ENCODE assay signal across 12 cellular contexts in genomic region chr3:48018841-48019240, GRCh38. TPM values are rescaled to one million over a fixed set of nuclear protein-coding genes. Genes with fewer than 3 reads are reported as not detected.
A peak's percentile ranks its signal among the peaks of the same experiment; 100 is the strongest.
DNase-seq lines count a peak whose midpoint lies in the region; ATAC-seq and TF ChIP-seq lines count a peak whose summit lies in the region.
"Had no signal": no experiment of that assay in that cellular context is flagged by ENCODE, and none has a peak within 500 bp of the region (broad histone marks: within the 10 kb centered on the region; RNA-seq: fewer than 3 reads in every experiment).

No MANE protein-coding gene starts in this region.

- intact Hi-C loops in esophagus squamous epithelium (cut with DNase I) = no loop called here

- H3K36me3 ChIP-seq in esophagus squamous epithelium = no peaks in the 10 kb centered on the region

- peaks cover 17 to 71% (median 22%) of the 10 kb centered on the region in 3 donors for H3K4me1 ChIP-seq in esophagus squamous epithelium

- ATAC-seq in GM19455 (IDR thresholded peaks at IDR 0.05; ENCODE audit: unreplicated experiment) = no peak

- no peak for TF ChIP-seq POLR2A in esophagus squamous epithelium (IDR thresholded peaks at IDR 0.05)

- no peaks in the 10 kb centered on the region for H3K27me3 ChIP-seq in esophagus squamous epithelium

- DNase-seq in EL (peak; percentile 88), RKO (ENCODE audit: low spot score) (peak; percentile 42), fibroblast of gingiva (ENCODE audit: low read depth) (peak; percentile 60), retinal pigment epithelial cell (ENCODE audit: low read depth) (peak; percentile 30), esophagus squamous epithelium (lab: John Stamatoyannopoulos, UW) (no peak), NCI-H446 treated with DMSO at 0.1 percent for 48 hours (lab: John Stamatoyannopoulos, UW) (no peak), SK-N-DZ (ENCODE audit: low spot score) (no peak)
- DNase-seq: central memory CD4-positive, alpha-beta T cell; DMS153; Karpas-422; stimulated activated CD4-positive, alpha-beta T cell treated with anti-CD3 and anti-CD28 coated beads, Interleukin-4, amount 100 ng/mL, for 1 hour had no signal

- H3K4me3 ChIP-seq in retinal pigment epithelial cell (ENCODE audit: low read length) (no peak overlapping the region), esophagus squamous epithelium (no peak overlapping the region)

- 58 to 67% methylated on average over 3 of the region's 3 CpGs for WGBS in esophagus squamous epithelium, 2 donors

- TF ChIP-seq CTCF in retinal pigment epithelial cell (conservative IDR thresholded peaks at IDR 0.05; ENCODE audit: low read depth, low read length) (no peak), esophagus squamous epithelium (IDR thresholded peaks at IDR 0.05) (no peak)

- H3K27ac ChIP-seq in esophagus squamous epithelium = no peak overlapping the region

- no peaks in the 10 kb centered on the region for H3K9me3 ChIP-seq in esophagus squamous epithelium

RNA-seq across cellular contexts. Expression of gene MAP4, which starts 2.6 kb away (rescaled TPM):
- 100 to 1,000 TPM in 1 of 4 donors, 10 to 100 TPM in 3; 62.1 to 110 (median 80.3) TPM for total RNA-seq in esophagus squamous epithelium
- 46.8 and 49.9 TPM in 2 replicates for polyA plus RNA-seq in SK-N-DZ (2014; cell fraction: cytosol; rRNA removed)
- 31.8 and 38.5 TPM in 2 replicates for polyA plus RNA-seq in SK-N-DZ (2014; cell fraction: nucleus; rRNA removed)

Comparison
In these comparisons a context has a peak if more than half of its experiments do, and no peak if none do; other contexts are left out.
1. DNase-seq: peak in EL (single experiment), RKO (single experiment), fibroblast of gingiva (single experiment) and retinal pigment epithelial cell (single experiment); none in esophagus squamous epithelium (single experiment), NCI-H446 treated with DMSO at 0.1 percent for 48 hours (single experiment) and SK-N-DZ (single experiment).